Comparison of ENCODE assay signal across 33 cellular contexts in genomic region chr4:129602447-129602846, GRCh38.
A peak's percentile ranks its signal among the peaks of the same experiment; 100 is the strongest.
DNase-seq lines count a peak whose midpoint lies in the region; ATAC-seq, FAIRE-seq and TF ChIP-seq lines count a peak whose summit lies in the region.
"Had no signal": no experiment of that assay in that cellular context is flagged by ENCODE, and none has a peak within 500 bp of the region (broad histone marks: within the 10 kb centered on the region; RNA-seq: fewer than 3 reads in every experiment).

No MANE protein-coding gene starts in this region.

- no peak overlapping the region for H3K27ac Mint-ChIP-seq in neural progenitor cell
- H3K27ac Mint-ChIP-seq: B cell; CD14-positive monocyte; CD4-positive, alpha-beta T cell; CD4-positive, CD25-positive, alpha-beta regulatory T cell; CD8-positive, alpha-beta memory T cell; CD8-positive, alpha-beta T cell had no signal

- H2AFZ ChIP-seq in HepG2 (ENCODE audit: low read length) (no peak overlapping the region), neural progenitor cell (replicated peaks) (peak overlapping the region; percentile 6)

- H3K79me2 ChIP-seq in HepG2 (ENCODE audit: insufficient read depth, low read length) (no peaks in the 10 kb centered on the region), neural progenitor cell (ENCODE audit: low read depth) (no peaks in the 10 kb centered on the region)

- no peaks in the 10 kb centered on the region for H3K36me3 Mint-ChIP-seq in neural progenitor cell
- H3K36me3 Mint-ChIP-seq: CD14-positive monocyte; CD4-positive, alpha-beta memory T cell; CD4-positive, CD25-positive, alpha-beta regulatory T cell; CD8-positive, alpha-beta T cell had no signal

- no peaks in the 10 kb centered on the region for H3F3A ChIP-seq in neural progenitor cell (ENCODE audit: low read depth)

- H3K27me3 ChIP-seq in HepG2 (ENCODE audit: control insufficient read depth in 1 of 2, insufficient read depth in 2 of 2, low read length in 2 of 2) (no peaks in the 10 kb centered on the region), right lobe of liver (no peaks in the 10 kb centered on the region), HL-60 (ENCODE audit: insufficient read depth, poor library complexity, severe bottlenecking) (no peaks in the 10 kb centered on the region), neural progenitor cell (no peaks in the 10 kb centered on the region)
- H3K27me3 ChIP-seq: BE2C; BLaER1; BLaER1 treated with 17β-estradiol and CSF1 and Interleukin-3, amounts not matched to agents 10 nM and 100 nM had no signal

- no peak for TF ChIP-seq RAD21 in HepG2 (CRISPR knock-in tag; IDR thresholded peaks at IDR 0.05)

- TF ChIP-seq EP300 in HepG2 (IDR thresholded peaks at IDR 0.05; ENCODE audit: low read depth in 2 of 2, low read length in 2 of 2): no peak
- TF ChIP-seq EP300 in HepG2 (CRISPR knock-in tag; IDR thresholded peaks at IDR 0.05; ENCODE audit: borderline replicate concordance): no peak

- H3K4me3 ChIP-seq in HepG2 (replicated peaks in 1 of 3; ENCODE audit: insufficient read depth in 1 of 3, low read depth in 2 of 3, low read length in 3 of 3) (no peak overlapping the region), right lobe of liver (no peak overlapping the region), HL-60 (replicated peaks; ENCODE audit: insufficient read depth, low read length) (no peak overlapping the region), neural progenitor cell (no peak overlapping the region)
- H3K4me3 ChIP-seq: A549; BLaER1; BLaER1 treated with 17β-estradiol and CSF1 and Interleukin-3, amounts not matched to agents 10 nM and 100 nM had no signal

- intact Hi-C loops in HepG2 (cut with micrococcal nuclease; ENCODE audit: unreplicated experiment): no loop called here
- intact Hi-C loops in right lobe of liver (cut with DNase I): no loop called here

- H3K4me1 ChIP-seq in HepG2 (ENCODE audit: insufficient read depth, low read length): no peaks in the 10 kb centered on the region
- no peaks in the 10 kb centered on the region for H3K4me1 ChIP-seq in right lobe of liver
- H3K4me1 ChIP-seq in neural progenitor cell: no peaks in the 10 kb centered on the region
- H3K4me1 ChIP-seq: A549, BE2C, Caco-2 had no signal

- H3K9ac ChIP-seq in HepG2 (ENCODE audit: insufficient read depth, low read depth, low read length): no peak overlapping the region
- no peak overlapping the region for H3K9ac ChIP-seq in neural progenitor cell
- H3K9ac ChIP-seq: BLaER1; BLaER1 treated with 17β-estradiol and CSF1 and Interleukin-3, amounts not matched to agents 10 nM and 100 nM had no signal

- H3K4me1 Mint-ChIP-seq in neural progenitor cell: no peaks in the 10 kb centered on the region
- H3K4me1 Mint-ChIP-seq: B cell; CD4-positive, alpha-beta memory T cell; CD4-positive, CD25-positive, alpha-beta regulatory T cell; CD8-positive, alpha-beta memory T cell had no signal

- no peaks in the 10 kb centered on the region for H3K9me3 ChIP-seq in HepG2 (ENCODE audit: low read length)
- no peaks in the 10 kb centered on the region for H3K9me3 ChIP-seq in right lobe of liver
- H3K9me3 ChIP-seq in neural progenitor cell (ENCODE audit: low read depth): no peaks in the 10 kb centered on the region
- H3K9me3 ChIP-seq: A549; BE2C; BLaER1; BLaER1 treated with 17β-estradiol and CSF1 and Interleukin-3, amounts not matched to agents 10 nM and 100 nM; Caco-2 had no signal

- WGBS in HepG2 (ENCODE audit: low lambda C conversion rate): 0% methylated on average over 1 of the region's 1 CpG
- 100% methylated on average over 1 of the region's 1 CpG for WGBS in right lobe of liver (ENCODE audit: insufficient coverage, low coverage, low lambda C conversion rate, missing lambda C conversion rate)

- TF ChIP-seq CTCF in HepG2 (CRISPR knock-in tag; IDR thresholded peaks at IDR 0.05) (no peak), right lobe of liver (IDR thresholded peaks at IDR 0.05) (no peak), HL-60 (IDR thresholded peaks at IDR 0.05; ENCODE audit: insufficient read depth, low read length) (no peak), neural progenitor cell (IDR thresholded peaks at IDR 0.05) (no peak)

- BruUV-seq in HepG2 (replicated peaks; lab: Mats Ljungman, UMichigan): no TSS peak

- H3K27ac ChIP-seq in HepG2 (ENCODE audit: extremely low read length, insufficient read depth, low read length) (no peak overlapping the region), right lobe of liver (no peak overlapping the region), HL-60 (replicated peaks) (peak overlapping the region; percentile 77), neural progenitor cell (no peak overlapping the region)
- H3K27ac ChIP-seq: 22Rv1; A549; BLaER1; BLaER1 treated with 17β-estradiol and CSF1 and Interleukin-3, amounts not matched to agents 10 nM and 100 nM; C4-2B had no signal

- TF ChIP-seq POLR2A in HepG2 (IDR thresholded peaks at IDR 0.05; ENCODE audit: insufficient read depth in 1 of 2, low read depth in 2 of 2, low read length in 2 of 2) (no peak), right lobe of liver (IDR thresholded peaks at IDR 0.05) (no peak)

- no peak for FAIRE-seq in HepG2 (lab: Jason Lieb, UNC)
- FAIRE-seq: A204.1, A549 had no signal

- H3K36me3 ChIP-seq in HepG2 (replicated peaks in 1 of 2; ENCODE audit: control insufficient read depth in 1 of 2, insufficient read depth in 2 of 2, low read length in 2 of 2) (no peaks in the 10 kb centered on the region), right lobe of liver (no peaks in the 10 kb centered on the region), neural progenitor cell (no peaks in the 10 kb centered on the region)
- H3K36me3 ChIP-seq: BE2C; BLaER1; BLaER1 treated with 17β-estradiol and CSF1 and Interleukin-3, amounts not matched to agents 10 nM and 100 nM had no signal

- no peaks in the 10 kb centered on the region for H3K9me3 Mint-ChIP-seq in neural progenitor cell
- H3K9me3 Mint-ChIP-seq: CD4-positive, alpha-beta T cell; CD4-positive, CD25-positive, alpha-beta regulatory T cell; CD8-positive, alpha-beta memory T cell; CD8-positive, alpha-beta T cell had no signal

- H3K4me3 Mint-ChIP-seq in neural progenitor cell: no peak overlapping the region
- H3K4me3 Mint-ChIP-seq: B cell; CD14-positive monocyte; CD4-positive, alpha-beta memory T cell; CD4-positive, alpha-beta T cell; CD4-positive, CD25-positive, alpha-beta regulatory T cell; CD8-positive, alpha-beta memory T cell; CD8-positive, alpha-beta T cell had no signal

- H3K4me2 ChIP-seq in HepG2 (ENCODE audit: low read depth, low read length): no peak overlapping the region
- H3K4me2 ChIP-seq in neural progenitor cell: no peak overlapping the region
- H3K4me2 ChIP-seq: A549; BLaER1; BLaER1 treated with 17β-estradiol and CSF1 and Interleukin-3, amounts not matched to agents 10 nM and 100 nM had no signal

- DNase-seq in HepG2 (ENCODE audit: low spot score) (no peak), right lobe of liver (no peak), HL-60 (ENCODE audit: low read depth in 1 of 2, low spot score in 1 of 2) (no peak), neural progenitor cell (ENCODE audit: low spot score) (no peak)
- no peak for DNase-seq in activated CD8-positive, alpha-beta memory T cell treated with anti-CD3 and anti-CD28 coated beads for 24 hours
- DNase-seq: 8988T; ACHN; BE2C; C1 segment of cervical spinal cord; Caco-2; Calu3; CD4-positive, alpha-beta memory T cell; CD4-positive, alpha-beta T cell; CD4-positive, CD25-positive, alpha-beta regulatory T cell; CD8-positive, alpha-beta memory T cell; CD8-positive, alpha-beta T cell; COR-L47; DMS 273 treated with DMSO at 0.1 percent for 48 hours; DMS153; DMS53; DMS79; DMS79 treated with DMSO at 0.1 percent for 48 hours; DND-41; EL had no signal

- H4K20me1 ChIP-seq in HepG2 (ENCODE audit: insufficient read depth, low read length) (no peaks in the 10 kb centered on the region), neural progenitor cell (ENCODE audit: low read depth) (no peaks in the 10 kb centered on the region)
- H4K20me1 ChIP-seq: BLaER1; BLaER1 treated with 17β-estradiol and CSF1 and Interleukin-3, amounts not matched to agents 10 nM and 100 nM had no signal

- no peaks in the 10 kb centered on the region for H3K27me3 Mint-ChIP-seq in neural progenitor cell (ENCODE audit: insufficient read depth, low read depth)
- H3K27me3 Mint-ChIP-seq: B cell; CD4-positive, alpha-beta memory T cell; CD4-positive, alpha-beta T cell; CD4-positive, CD25-positive, alpha-beta regulatory T cell; CD8-positive, alpha-beta memory T cell had no signal

- in situ Hi-C loops in HepG2 (cut with HindIII; ENCODE audit: extremely low pct_ligation_motif_present, low pct_unique_long_range_greater_than_20kb): no loop called here

- CTCF ChIA-PET in HepG2 (lab: Yijun Ruan, JAX; ENCODE audit: low intra/inter-chr PET ratio, low total read pairs): no interaction called here

- ATAC-seq in HepG2: no peak
- no peak for ATAC-seq in right lobe of liver
- no peak for ATAC-seq in GM19328 (IDR thresholded peaks at IDR 0.05; ENCODE audit: unreplicated experiment)
- ATAC-seq: A549; CD8-positive, alpha-beta T cell had no signal

- POLR2A ChIA-PET in HepG2 (lab: Yijun Ruan, JAX): no interaction called here

TF ChIP-seq in HepG2, 621 proteins besides CTCF, POLR2A, EP300 and RAD21:
- no peak for TF ChIP-seq ZNF770 (CRISPR knock-in tag; IDR thresholded peaks at IDR 0.05)
- no peak for TF ChIP-seq ZNF260 (CRISPR knock-in tag; IDR thresholded peaks at IDR 0.05; ENCODE audit: borderline replicate concordance, low read depth)
- TF ChIP-seq NFYB (CRISPR knock-in tag; IDR thresholded peaks at IDR 0.05): no peak
- no peak for TF ChIP-seq MAFF (IDR thresholded peaks at IDR 0.05; ENCODE audit: low read depth, low read length)
- TF ChIP-seq ATF7 (IDR thresholded peaks at IDR 0.05): peak; percentile 55
- TF ChIP-seq ATF7 (CRISPR knock-in tag; IDR thresholded peaks at IDR 0.05): no peak
- TF ChIP-seq CREB1 (IDR thresholded peaks at IDR 0.05): peak; percentile 69; the same call in 1 of the 2 replicates
- no peak for TF ChIP-seq CREB1 (CRISPR knock-in tag; IDR thresholded peaks at IDR 0.05)
